Comparison of ENCODE assay signal across 18 cellular contexts in genomic region chr1:167761400-167761799, GRCh38. TPM values are rescaled to one million over a fixed set of nuclear protein-coding genes. Genes with fewer than 3 reads are reported as not detected.
A peak's percentile ranks its signal among the peaks of the same experiment; 100 is the strongest.
DNase-seq lines count a peak whose midpoint lies in the region; ATAC-seq and TF ChIP-seq lines count a peak whose summit lies in the region.
"Had no signal": no experiment of that assay in that cellular context is flagged by ENCODE, and none has a peak within 500 bp of the region (broad histone marks: within the 10 kb centered on the region; RNA-seq: fewer than 3 reads in every experiment).

No MANE protein-coding gene starts in this region.

- H3K4me1 Mint-ChIP-seq in activated T-helper 17 cell treated with anti-CD3 and anti-CD28 coated beads, Interleukin-2, amount 50 U/mL, for 72 hours: peaks cover 19% of the 10 kb centered on the region

- peaks cover 96% of the 10 kb centered on the region for H3K79me2 ChIP-seq in Loucy (ENCODE audit: insufficient read depth, low read length)

- peak overlapping the region; percentile 48 for H3K27ac ChIP-seq in neutrophil
- H3K27ac ChIP-seq: ascending aorta, hepatocyte, prostate gland had no signal

- H3K4me2 ChIP-seq in Loucy (ENCODE audit: low read depth, low read length, poor library complexity, severe bottlenecking): peak overlapping the region; percentile 50
- H3K4me2 ChIP-seq: hepatocyte had no signal

- H3K9ac ChIP-seq in Loucy (ENCODE audit: low read depth, low read length, poor library complexity, severe bottlenecking): peak overlapping the region; percentile 37

- no peak for ATAC-seq in activated T-helper 17 cell treated with anti-CD3 and anti-CD28 coated beads, Interleukin-2, amount 50 U/mL, for 72 hours (replicated peaks)
- ATAC-seq in HG02642 (IDR thresholded peaks at IDR 0.05; ENCODE audit: poor library complexity, unreplicated experiment): no peak
- ATAC-seq: Panc1 had no signal

- H3K27me3 ChIP-seq in Loucy (ENCODE audit: insufficient read depth, low read length, poor library complexity, severe bottlenecking): no peaks in the 10 kb centered on the region
- no peaks in the 10 kb centered on the region for H3K27me3 ChIP-seq in neutrophil
- H3K27me3 ChIP-seq: ascending aorta, hepatocyte had no signal

- H3K4me3 ChIP-seq in Loucy (ENCODE audit: low read length, poor library complexity, severe bottlenecking) (peak overlapping the region; percentile 18), neutrophil (ENCODE audit: low read depth in 1 of 2, low read length in 1 of 2) (no peak overlapping the region)
- H3K4me3 ChIP-seq: ascending aorta, hepatocyte, prostate gland had no signal

- DNase-seq in SIG-M5 treated with dmso at 0.1 percent for 504 hours (lab: John Stamatoyannopoulos, UW; ENCODE audit: unreplicated experiment): peak; percentile 29
- DNase-seq in SIG-M5 (lab: John Stamatoyannopoulos, UW): no peak
- DNase-seq in middle frontal gyrus (ENCODE audit: extremely low spot score, low spot score): no peak
- no peak for DNase-seq in cerebellar cortex (ENCODE audit: low spot score)
- DNase-seq: 8988T; activated CD4-positive, CD25-positive, alpha-beta regulatory T cell; activated T-cell treated with anti-CD3 and anti-CD28 coated beads for 4 hours; KG1; NCI-H446 treated with DMSO at 0.1 percent for 48 hours had no signal

- peaks cover 7% of the 10 kb centered on the region for H4K20me1 ChIP-seq in Loucy (ENCODE audit: insufficient read depth, low read length, poor library complexity, severe bottlenecking)

- no peaks in the 10 kb centered on the region for H3K27me3 Mint-ChIP-seq in activated T-helper 17 cell treated with anti-CD3 and anti-CD28 coated beads, Interleukin-2, amount 50 U/mL, for 72 hours

- H2AFZ ChIP-seq in Loucy (ENCODE audit: low read length): no peak overlapping the region
- H2AFZ ChIP-seq: hepatocyte had no signal

- no peaks in the 10 kb centered on the region for H3K9me3 Mint-ChIP-seq in activated T-helper 17 cell treated with anti-CD3 and anti-CD28 coated beads, Interleukin-2, amount 50 U/mL, for 72 hours
- H3K9me3 Mint-ChIP-seq: dendritic cell treated with granulocyte-macrophage colony-stimulating factor and Interleukin-4, amounts not matched to agents 40 ng/mL and 50 ng/mL, for 4 days had no signal

- peaks cover 16% of the 10 kb centered on the region for H3K36me3 ChIP-seq in Loucy (ENCODE audit: insufficient read depth, low read length)
- no peaks in the 10 kb centered on the region for H3K36me3 ChIP-seq in neutrophil
- H3K36me3 ChIP-seq: prostate gland had no signal

- 0 out of 2 replicates have a peak, but pooled peaks cover 4% of the 10 kb centered on the region for H3F3A ChIP-seq in Loucy (ENCODE audit: low read depth)

- H3K4me3 Mint-ChIP-seq in activated T-helper 17 cell treated with anti-CD3 and anti-CD28 coated beads, Interleukin-2, amount 50 U/mL, for 72 hours: no peak overlapping the region
- H3K4me3 Mint-ChIP-seq: dendritic cell treated with granulocyte-macrophage colony-stimulating factor and Interleukin-4, amounts not matched to agents 40 ng/mL and 50 ng/mL, for 4 days had no signal

- H3K9me2 ChIP-seq in Loucy (replicated peaks; ENCODE audit: low read depth, low read length): no peaks in the 10 kb centered on the region

- no peaks in the 10 kb centered on the region for H3K36me3 Mint-ChIP-seq in activated T-helper 17 cell treated with anti-CD3 and anti-CD28 coated beads, Interleukin-2, amount 50 U/mL, for 72 hours (ENCODE audit: low read depth)

- peak overlapping the region; percentile 2 for H3K27ac Mint-ChIP-seq in activated T-helper 17 cell treated with anti-CD3 and anti-CD28 coated beads, Interleukin-2, amount 50 U/mL, for 72 hours
- H3K27ac Mint-ChIP-seq: dendritic cell treated with granulocyte-macrophage colony-stimulating factor and Interleukin-4, amounts not matched to agents 40 ng/mL and 50 ng/mL, for 4 days had no signal

- no peaks in the 10 kb centered on the region for H3K9me3 ChIP-seq in Loucy (ENCODE audit: insufficient read depth, low read depth, low read length)
- H3K9me3 ChIP-seq in neutrophil: no peaks in the 10 kb centered on the region
- H3K9me3 ChIP-seq: ascending aorta, prostate gland had no signal

- peaks cover 74% of the 10 kb centered on the region for H3K4me1 ChIP-seq in Loucy (ENCODE audit: insufficient read depth, low read length, poor library complexity, severe bottlenecking)
- peaks cover 0 to 8% of the 10 kb centered on the region in 2 experiments for H3K4me1 ChIP-seq in neutrophil (ENCODE audit: control insufficient read depth in 1 of 2, insufficient read depth in 1 of 2, low read depth in 1 of 2, low read length in 1 of 2)

- TF ChIP-seq CTCF in Loucy (conservative IDR thresholded peaks at IDR 0.05; ENCODE audit: low read length) (no peak), neutrophil (IDR thresholded peaks at IDR 0.05) (no peak)

RNA-seq across cellular contexts. Expression of gene MPZL1, which starts 39.6 kb away (rescaled TPM):
- 10 to 100 TPM; 24.4 to 27.0 TPM for total RNA-seq in activated T-helper 17 cell treated with anti-CD3 and anti-CD28 coated beads, Interleukin-2, amount 50 U/mL, for 72 hours
